Comparison of ENCODE assay signal across 25 cellular contexts in genomic region chr7:2803755-2804154, GRCh38. TPM values are rescaled to one million over a fixed set of nuclear protein-coding genes. Genes with fewer than 3 reads are reported as not detected.
DNase-seq lines count a peak whose midpoint lies in the region; ATAC-seq, FAIRE-seq and TF ChIP-seq lines count a peak whose summit lies in the region.
"Had no signal": no experiment of that assay in that cellular context is flagged by ENCODE, and none has a peak within 500 bp of the region (broad histone marks: within the 10 kb centered on the region; RNA-seq: fewer than 3 reads in every experiment).

No MANE protein-coding gene starts in this region.

- DNase-seq in LNCaP clone FGC (ENCODE audit: low read depth) (no peak), endodermal cell (no peak), neural crest cell (ENCODE audit: low read depth, low spot score) (no peak), HTR-8/SVneo (ENCODE audit: insufficient read length, low spot score) (no peak), NCI-H1092 treated with DMSO at 0.1 percent for 48 hours (lab: John Stamatoyannopoulos, UW) (no peak), NCI-H1105 (lab: John Stamatoyannopoulos, UW) (no peak)
- DNase-seq: activated B cell treated with CpG ODN at 0.5 μM for 24 hours; activated CD8-positive, alpha-beta T cell treated with anti-CD3 and anti-CD28 coated beads, Interleukin-2, amount 10 ng/mL, durations not matched to agents 7 days and 5 days; activated naive CD4-positive, alpha-beta T cell treated with anti-CD3 and anti-CD28 coated beads, Interleukin-2, amount 10 ng/mL, durations not matched to agents 7 days and 5 days; activated T-cell treated with anti-CD3 and anti-CD28 coated beads, Interleukin-2, amount 50 U/mL, for 4 hours; aorta; CD8-positive, alpha-beta memory T cell; cerebellar nuclear complex; hippocampal formation; kidney; NCI-H1105 treated with DMSO at 0.1 percent for 48 hours; NCI-H524 treated with DMSO at 0.1 percent for 48 hours; psoas muscle; SIG-M5; substantia nigra; T-helper 17 cell had no signal

- H3K9me3 Mint-ChIP-seq in endodermal cell (no peaks in the 10 kb centered on the region), neural crest cell (no peaks in the 10 kb centered on the region)
- H3K9me3 Mint-ChIP-seq: activated B cell treated with CpG ODN at 0.5 μM for 24 hours; activated naive CD4-positive, alpha-beta T cell treated with anti-CD3 and anti-CD28 coated beads, Interleukin-2, amount 10 ng/mL, durations not matched to agents 7 days and 5 days; activated T-cell treated with anti-CD3 and anti-CD28 coated beads, Interleukin-2, amount 50 U/mL, for 4 hours; CD8-positive, alpha-beta memory T cell; memory B cell; natural killer cell treated with Interleukin-12 subunit alpha and Interleukin-12 subunit beta and Interleukin-15 and Interleukin-18, amount 100 ng/mL, for 72 hours had no signal

- no peak for ATAC-seq in GM18868 (IDR thresholded peaks at IDR 0.05; ENCODE audit: unreplicated experiment)
- ATAC-seq: activated CD8-positive, alpha-beta T cell treated with anti-CD3 and anti-CD28 coated beads, Interleukin-2, amount 10 ng/mL, durations not matched to agents 7 days and 5 days; activated T-cell treated with anti-CD3 and anti-CD28 coated beads, Interleukin-2, amount 50 U/mL, for 4 hours; natural killer cell treated with Interleukin-12 subunit alpha and Interleukin-12 subunit beta and Interleukin-15 and Interleukin-18, amount 100 ng/mL, for 72 hours; T-helper 17 cell had no signal

- H3K36me3 Mint-ChIP-seq in endodermal cell (ENCODE audit: low read depth) (no peaks in the 10 kb centered on the region), neural crest cell (ENCODE audit: low read depth) (no peaks in the 10 kb centered on the region)
- H3K36me3 Mint-ChIP-seq: natural killer cell treated with Interleukin-12 subunit alpha and Interleukin-12 subunit beta and Interleukin-15 and Interleukin-18, amount 100 ng/mL, for 72 hours had no signal

- H3K9ac ChIP-seq in endodermal cell (ENCODE audit: extremely low read depth, low read length, poor library complexity, severe bottlenecking): no peak overlapping the region

- FAIRE-seq in HTR-8/SVneo (lab: Jason Lieb, UNC): no peak
- FAIRE-seq: kidney had no signal

- H3K27ac Mint-ChIP-seq in endodermal cell (peak overlapping the region; percentile 41), neural crest cell (ENCODE audit: unreplicated experiment) (peak overlapping the region; percentile 54)
- H3K27ac Mint-ChIP-seq: activated B cell treated with CpG ODN at 0.5 μM for 24 hours; activated CD8-positive, alpha-beta T cell treated with anti-CD3 and anti-CD28 coated beads, Interleukin-2, amount 10 ng/mL, durations not matched to agents 7 days and 5 days; activated naive CD4-positive, alpha-beta T cell treated with anti-CD3 and anti-CD28 coated beads, Interleukin-2, amount 10 ng/mL, durations not matched to agents 7 days and 5 days; CD8-positive, alpha-beta memory T cell; memory B cell; natural killer cell treated with Interleukin-12 subunit alpha and Interleukin-12 subunit beta and Interleukin-15 and Interleukin-18, amount 100 ng/mL, for 72 hours; T-helper 17 cell had no signal

- peaks cover 85% of the 10 kb centered on the region for H3K79me2 ChIP-seq in ACC112 (ENCODE audit: control insufficient read depth, insufficient read depth, low read length, unreplicated experiment)

- H3K4me3 ChIP-seq in ACC112 (ENCODE audit: low read depth, low read length) (no peak overlapping the region), LNCaP clone FGC (ENCODE audit: low read depth, low read length) (peak overlapping the region; percentile 43; the same call in 1 of the 2 replicates), endodermal cell (ENCODE audit: low read length) (no peak overlapping the region)

- no peaks in the 10 kb centered on the region for H3K9me3 ChIP-seq in endodermal cell (ENCODE audit: control insufficient read depth, low read length)
- H3K9me3 ChIP-seq: psoas muscle had no signal

- no peaks in the 10 kb centered on the region for H3K27me3 ChIP-seq in ACC112 (ENCODE audit: insufficient read depth, low read length)
- no peaks in the 10 kb centered on the region for H3K27me3 ChIP-seq in endodermal cell (ENCODE audit: control insufficient read depth, insufficient read depth, low read length, poor library complexity, severe bottlenecking)

- H3K4me3 Mint-ChIP-seq in endodermal cell (no peak overlapping the region), neural crest cell (no peak overlapping the region)
- H3K4me3 Mint-ChIP-seq: activated B cell treated with CpG ODN at 0.5 μM for 24 hours; activated CD8-positive, alpha-beta T cell treated with anti-CD3 and anti-CD28 coated beads, Interleukin-2, amount 10 ng/mL, durations not matched to agents 7 days and 5 days; activated naive CD4-positive, alpha-beta T cell treated with anti-CD3 and anti-CD28 coated beads, Interleukin-2, amount 10 ng/mL, durations not matched to agents 7 days and 5 days; activated T-cell treated with anti-CD3 and anti-CD28 coated beads, Interleukin-2, amount 50 U/mL, for 4 hours; CD8-positive, alpha-beta memory T cell; memory B cell; natural killer cell treated with Interleukin-12 subunit alpha and Interleukin-12 subunit beta and Interleukin-15 and Interleukin-18, amount 100 ng/mL, for 72 hours; T-helper 17 cell had no signal

- peaks cover 38% of the 10 kb centered on the region for H3K4me1 ChIP-seq in ACC112 (ENCODE audit: control insufficient read depth, insufficient read depth, low read length, unreplicated experiment)
- H3K4me1 ChIP-seq in endodermal cell (ENCODE audit: control insufficient read depth, insufficient read depth, low read length): peaks cover 16% of the 10 kb centered on the region

- H3K27ac ChIP-seq in ACC112 (ENCODE audit: low read depth, low read length) (peak overlapping the region; percentile 79), endodermal cell (ENCODE audit: low read depth, low read length) (no peak overlapping the region)
- H3K27ac ChIP-seq: psoas muscle had no signal

- no peak for TF ChIP-seq CTCF in LNCaP clone FGC (IDR thresholded peaks at IDR 0.05; ENCODE audit: control insufficient read depth, extremely low read depth, insufficient read depth)
- no peak for TF ChIP-seq CTCF in endodermal cell (conservative IDR thresholded peaks at IDR 0.05)
- TF ChIP-seq CTCF in neural crest cell (conservative IDR thresholded peaks at IDR 0.05): no peak

- H3K27me3 Mint-ChIP-seq in endodermal cell (ENCODE audit: insufficient read depth): no peaks in the 10 kb centered on the region
- no peaks in the 10 kb centered on the region for H3K27me3 Mint-ChIP-seq in neural crest cell (ENCODE audit: low read depth)
- H3K27me3 Mint-ChIP-seq: activated B cell treated with CpG ODN at 0.5 μM for 24 hours, memory B cell, T-helper 17 cell had no signal

- H3K36me3 ChIP-seq in ACC112 (ENCODE audit: insufficient read depth, low read length) (no peaks in the 10 kb centered on the region), endodermal cell (ENCODE audit: control insufficient read depth, insufficient read depth, low read length) (no peaks in the 10 kb centered on the region)

- H3K4me1 Mint-ChIP-seq in endodermal cell (peaks cover 46% of the 10 kb centered on the region), neural crest cell (peaks cover 46% of the 10 kb centered on the region)

- WGBS in endodermal cell (ENCODE audit: insufficient coverage in 1 of 2, insufficient read length in 1 of 2), 2 experiments: 87 to 94% methylated on average over 3 to 4 of the region's 4 CpGs

- no peak overlapping the region for H2AFZ ChIP-seq in ACC112 (ENCODE audit: low read length, unreplicated experiment)

RNA-seq across cellular contexts. Expression of gene GNA12, which starts 40.4 kb away (rescaled TPM):
- 10 to 100 TPM; 55.0 to 64.7 TPM for total RNA-seq in endodermal cell
- polyA plus RNA-seq in endodermal cell (2013, experiment 1 of 2): 45.7 TPM
- polyA plus RNA-seq in endodermal cell (2013, experiment 2 of 2): 44.9 TPM
- total RNA-seq in neural crest cell: 62.5 and 63.5 TPM in 2 replicates
